Comparison of ENCODE assay signal across 21 cellular contexts in the genomic region with DNA sequence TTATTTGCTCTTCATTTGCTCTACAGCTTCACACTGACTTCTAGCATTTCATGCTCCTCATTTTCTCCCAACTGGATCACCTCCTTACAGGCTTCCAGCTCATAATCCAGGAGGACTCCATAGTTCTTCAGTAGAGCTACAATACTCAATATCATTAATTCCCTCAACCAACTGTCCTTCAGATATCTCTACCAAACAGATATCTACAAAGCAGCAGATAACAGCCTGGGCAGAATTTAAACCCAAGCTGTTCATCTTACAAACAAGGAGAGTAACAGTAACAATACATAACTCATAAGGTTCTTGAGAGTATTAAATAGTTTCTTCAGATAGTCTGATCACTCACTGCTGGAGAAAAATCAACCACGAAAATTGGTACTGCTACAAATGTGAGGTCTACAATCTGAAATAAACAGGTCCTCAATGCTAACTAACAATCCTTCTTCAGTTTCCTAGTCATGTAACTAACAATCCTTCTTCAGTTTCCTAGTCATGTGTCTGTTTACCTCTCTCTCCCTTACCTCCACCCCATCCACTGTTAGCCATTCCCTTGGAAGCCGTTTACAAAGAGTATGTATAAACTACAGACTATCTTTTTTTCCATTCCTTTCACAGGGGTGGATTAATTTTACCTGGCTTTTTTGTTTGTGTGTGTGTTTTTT.
"Had no signal": no experiment of that assay in that cellular context is flagged by ENCODE, and none has a peak within 500 bp of the region (broad histone marks: within the 10 kb centered on the region; RNA-seq: fewer than 3 reads in every experiment).

No MANE protein-coding gene starts in this region.

- H3K36me3 ChIP-seq: breast epithelium, WERI-Rb-1 had no signal

- H3K9me3 Mint-ChIP-seq: activated naive CD4-positive, alpha-beta T cell treated with anti-CD3 and anti-CD28 coated beads, Interleukin-2, amount 50 U/mL, for 24 hours had no signal

- H3K27me3 Mint-ChIP-seq: activated naive CD4-positive, alpha-beta T cell treated with anti-CD3 and anti-CD28 coated beads, Interleukin-2, amount 50 U/mL, for 24 hours had no signal

- DNase-seq: activated CD4-positive, alpha-beta T cell treated with anti-CD3 and anti-CD28 coated beads for 4 hours; activated CD8-positive, alpha-beta memory T cell treated with anti-CD3 and anti-CD28 coated beads, Interleukin-2, amount 50 U/mL, for 48 hours; activated CD8-positive, alpha-beta T cell treated with anti-CD3 and anti-CD28 coated beads, Interleukin-2, amount 10 ng/mL, durations not matched to agents 7 days and 5 days; activated T-cell treated with anti-CD3 and anti-CD28 coated beads, Interleukin-2, amount 50 U/mL, for 1 hour; aorta; caudate nucleus; Karpas-422; NCI-H1105 treated with DMSO at 0.1 percent for 48 hours; NCI-H1436 treated with DMSO at 0.1 percent for 48 hours; NCI-H187; NCI-H2081; NCI-H510A treated with DMSO at 0.1 percent for 48 hours; NCI-H69; PC-9; Right ventricle myocardium superior; SW 1271; WERI-Rb-1 had no signal

- H2AFZ ChIP-seq: PC-9 had no signal

- H3K27ac Mint-ChIP-seq: activated CD8-positive, alpha-beta T cell treated with anti-CD3 and anti-CD28 coated beads, Interleukin-2, amount 10 ng/mL, durations not matched to agents 7 days and 5 days; activated naive CD4-positive, alpha-beta T cell treated with anti-CD3 and anti-CD28 coated beads, Interleukin-2, amount 50 U/mL, for 24 hours had no signal

- H3K4me3 Mint-ChIP-seq: activated CD8-positive, alpha-beta T cell treated with anti-CD3 and anti-CD28 coated beads, Interleukin-2, amount 10 ng/mL, durations not matched to agents 7 days and 5 days; activated naive CD4-positive, alpha-beta T cell treated with anti-CD3 and anti-CD28 coated beads, Interleukin-2, amount 50 U/mL, for 24 hours had no signal

- H3K4me3 ChIP-seq: breast epithelium, PC-9, SJSA1 had no signal

- H3K27ac ChIP-seq: breast epithelium, PC-9, SJSA1, WERI-Rb-1 had no signal

- ATAC-seq: activated CD8-positive, alpha-beta T cell treated with anti-CD3 and anti-CD28 coated beads, Interleukin-2, amount 10 ng/mL, durations not matched to agents 7 days and 5 days; SK-N-SH treated with all-trans-retinoic acid at 6 μM for 48 hours had no signal

- H3K27me3 ChIP-seq: breast epithelium, SJSA1 had no signal

- H3K9me3 ChIP-seq: breast epithelium, SJSA1 had no signal

- H3K4me2 ChIP-seq: PC-9 had no signal
